ENCODE assay signal across 30 cellular contexts in the genomic region with DNA sequence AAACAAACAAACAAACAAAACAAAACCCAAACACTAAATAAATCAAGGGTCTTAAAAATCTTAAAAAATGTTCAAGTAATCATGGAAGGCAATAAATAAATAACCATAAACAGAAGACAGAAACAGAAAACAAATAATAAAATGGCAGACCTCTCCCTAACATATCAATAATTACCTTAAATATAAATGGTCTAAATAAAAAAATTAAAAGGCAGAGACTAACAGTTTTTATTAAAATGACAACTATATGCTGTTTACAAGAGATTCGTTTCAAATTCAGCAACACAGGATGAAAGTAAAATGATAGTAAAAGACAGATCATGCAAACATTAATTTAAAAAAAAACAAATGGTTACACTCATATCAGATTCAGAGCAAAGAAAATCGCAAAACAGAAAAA.
"Had no signal": no experiment of that assay in that cellular context is flagged by ENCODE, and none has a peak within 500 bp of the region (broad histone marks: within the 10 kb centered on the region; RNA-seq: fewer than 3 reads in every experiment).

No MANE protein-coding gene starts in this region.

- H3K4me1 ChIP-seq: body of pancreas had no signal

- FAIRE-seq: endothelial cell of umbilical vein had no signal

- DNase-seq: activated CD4-positive, alpha-beta memory T cell treated with anti-CD3 and anti-CD28 coated beads for 36 hours; activated CD4-positive, alpha-beta T cell treated with anti-CD3 and anti-CD28 coated beads for 36 hours; activated CD4-positive, alpha-beta T cell treated with anti-CD3 and anti-CD28 coated beads, Interleukin-2, amount 10 ng/mL, durations not matched to agents 24 days and 14 days; activated CD4-positive, CD25-positive, alpha-beta regulatory T cell; activated CD4-positive, CD25-positive, alpha-beta regulatory T cell treated with anti-CD3 and anti-CD28 coated beads, Interleukin-2, amount 50 U/mL, for 72 hours; activated CD8-positive, alpha-beta memory T cell treated with anti-CD3 and anti-CD28 coated beads, Interleukin-2, amount 10 ng/mL, durations not matched to agents 7 days and 5 days; activated CD8-positive, alpha-beta memory T cell treated with anti-CD3 and anti-CD28 coated beads, Interleukin-2, amount 50 U/mL, for 4 hours; activated CD8-positive, alpha-beta T cell treated with anti-CD3 and anti-CD28 coated beads, Interleukin-2, amount 10 ng/mL, durations not matched to agents 7 days and 5 days; activated effector memory CD4-positive, alpha-beta T cell treated with Interleukin-2 at 50 U/mL for 16 hours; activated gamma-delta T cell treated with Interleukin-2 at 50 U/mL for 16 hours; activated naive CD4-positive, alpha-beta T cell treated with Interleukin-2 at 50 U/mL for 16 hours; activated naive CD8-positive, alpha-beta T cell treated with anti-CD3 and anti-CD28 coated beads for 36 hours; activated naive CD8-positive, alpha-beta T cell treated with anti-CD3 and anti-CD28 coated beads, Interleukin-2, amount 50 U/mL, for 24 hours; activated T-cell treated with anti-CD3 and anti-CD28 coated beads, Interleukin-2, amount 50 U/mL, for 24 hours; adrenal gland; amygdala; aorta; body of pancreas; caudate nucleus; cortex of kidney; dermis blood vessel endothelial cell; effector CD4-positive, alpha-beta T cell; effector memory CD8-positive, alpha-beta T cell; esophagus squamous epithelium; foreskin melanocyte; head of caudate nucleus; T-helper 2 cell had no signal

- H3K9me3 ChIP-seq: body of pancreas had no signal

- H3K27ac ChIP-seq: adrenal gland, body of pancreas, epithelial cell of prostate had no signal

- H3K27me3 ChIP-seq: adrenal gland, body of pancreas, esophagus squamous epithelium had no signal

- H3K4me3 ChIP-seq: adrenal gland, body of pancreas, esophagus squamous epithelium had no signal

- ATAC-seq: activated CD4-positive, alpha-beta T cell treated with anti-CD3 and anti-CD28 coated beads for 36 hours; activated CD8-positive, alpha-beta memory T cell treated with anti-CD3 and anti-CD28 coated beads, Interleukin-2, amount 10 ng/mL, durations not matched to agents 7 days and 5 days; activated CD8-positive, alpha-beta T cell treated with anti-CD3 and anti-CD28 coated beads, Interleukin-2, amount 10 ng/mL, durations not matched to agents 7 days and 5 days; activated naive CD8-positive, alpha-beta T cell treated with anti-CD3 and anti-CD28 coated beads, Interleukin-2, amount 50 U/mL, for 24 hours; activated T-helper 17 cell treated with anti-CD3 and anti-CD28 coated beads, Interleukin-2, amount 50 U/mL, for 72 hours; body of pancreas; effector memory CD8-positive, alpha-beta T cell had no signal
